9 cellular contexts compared by ENCODE assay signal in genomic region chr4:1204828-1205591, GRCh38. TPM values are rescaled to one million over a fixed set of nuclear protein-coding genes. Genes with fewer than 3 reads are reported as not detected.
DNase-seq lines count a peak whose midpoint lies in the region; ATAC-seq and TF ChIP-seq lines count a peak whose summit lies in the region.
"Had no signal": no experiment of that assay in that cellular context is flagged by ENCODE, and none has a peak within 500 bp of the region (broad histone marks: within the 10 kb centered on the region; RNA-seq: fewer than 3 reads in every experiment).

No MANE protein-coding gene starts in this region.

- no peaks in the 10 kb centered on the region for H3K79me2 ChIP-seq in hepatocyte
- H3K79me2 ChIP-seq in GM23248 (ENCODE audit: insufficient read depth): no peaks in the 10 kb centered on the region

- H3K9me2 ChIP-seq in hepatocyte (replicated peaks; ENCODE audit: insufficient read depth): no peaks in the 10 kb centered on the region
- H3K9me2 ChIP-seq in GM23248 (ENCODE audit: insufficient read depth): no peaks in the 10 kb centered on the region

- H3K4me3 ChIP-seq in GM06990 (replicated peaks; ENCODE audit: low read depth, low read length) (no peak overlapping the region), WERI-Rb-1 (ENCODE audit: low read depth, low read length) (no peak overlapping the region), hepatocyte (no peak overlapping the region), GM23248 (no peak overlapping the region)
- H3K4me3 ChIP-seq: heart right ventricle had no signal

- in situ Hi-C loops in GM23248 (cut with MboI): no loop called here

- no peaks in the 10 kb centered on the region for H3K27me3 ChIP-seq in GM06990 (replicated peaks; ENCODE audit: control insufficient read depth, insufficient read depth, low read length)
- no peaks in the 10 kb centered on the region for H3K27me3 ChIP-seq in WERI-Rb-1 (ENCODE audit: insufficient read depth, low read depth, severe bottlenecking)
- no peaks in the 10 kb centered on the region for H3K27me3 ChIP-seq in hepatocyte
- H3K27me3 ChIP-seq in GM23248 (replicated peaks; ENCODE audit: insufficient read depth): no peaks in the 10 kb centered on the region
- H3K27me3 ChIP-seq: heart right ventricle had no signal

- H3K4me1 ChIP-seq in hepatocyte (ENCODE audit: insufficient read depth): peaks cover 70% of the 10 kb centered on the region
- H3K4me1 ChIP-seq in GM23248 (ENCODE audit: insufficient read depth): peaks cover 29% of the 10 kb centered on the region

- H2AFZ ChIP-seq in hepatocyte: no peak overlapping the region
- H2AFZ ChIP-seq in GM23248: no peak overlapping the region

- TF ChIP-seq CTCF in GM06990 (IDR thresholded peaks at IDR 0.05; ENCODE audit: insufficient read depth, low read length, poor library complexity, severe bottlenecking) (no peak), WERI-Rb-1 (IDR thresholded peaks at IDR 0.05; ENCODE audit: low read depth, low read length) (no peak), hepatocyte (IDR thresholded peaks at IDR 0.05; ENCODE audit: poor library complexity) (no peak)

- no peaks in the 10 kb centered on the region for H3K9me3 ChIP-seq in WERI-Rb-1 (ENCODE audit: severe bottlenecking)
- no peaks in the 10 kb centered on the region for H3K9me3 ChIP-seq in hepatocyte (ENCODE audit: low read depth)
- H3K9me3 ChIP-seq in GM23248 (ENCODE audit: low read depth): no peaks in the 10 kb centered on the region
- H3K9me3 ChIP-seq: heart right ventricle had no signal

- no peaks in the 10 kb centered on the region for H3F3A ChIP-seq in GM23248 (ENCODE audit: insufficient read depth)

- H4K20me1 ChIP-seq in hepatocyte (ENCODE audit: insufficient read depth, poor library complexity, severe bottlenecking) (no peaks in the 10 kb centered on the region), GM23248 (ENCODE audit: insufficient read depth) (no peaks in the 10 kb centered on the region)

- ATAC-seq in sciatic nerve: no peak
- ATAC-seq in GM21528 (IDR thresholded peaks at IDR 0.05; ENCODE audit: low FRiP score, unreplicated experiment): no peak
- ATAC-seq: heart right ventricle had no signal

- H3K4me2 ChIP-seq in hepatocyte: no peak overlapping the region
- H3K4me2 ChIP-seq in GM23248 (ENCODE audit: unreplicated experiment): no peak overlapping the region

- no peak overlapping the region for H3K9ac ChIP-seq in GM23248

- H3K27ac ChIP-seq in WERI-Rb-1 (peak overlapping the region; percentile 44), hepatocyte (no peak overlapping the region), GM23248 (no peak overlapping the region)
- H3K27ac ChIP-seq: heart right ventricle had no signal

- H3K36me3 ChIP-seq in GM06990 (ENCODE audit: control insufficient read depth, insufficient read depth, low read length) (no peaks in the 10 kb centered on the region; the same call in 1 of the 2 replicates), WERI-Rb-1 (peaks cover 15% of the 10 kb centered on the region), hepatocyte (replicated peaks; ENCODE audit: insufficient read depth, low read depth) (no peaks in the 10 kb centered on the region), GM23248 (ENCODE audit: low read depth) (no peaks in the 10 kb centered on the region)
- H3K36me3 ChIP-seq: heart right ventricle had no signal

- WGBS in hepatocyte (ENCODE audit: low lambda C conversion rate, missing lambda C conversion rate): 83% methylated on average over 21 of the region's 25 CpGs
- WGBS in GM23248 (ENCODE audit: low coverage in 1 of 2, low lambda C conversion rate in 2 of 2, missing lambda C conversion rate in 2 of 2), 2 experiments: 70 to 72% methylated on average over 24 of the region's 25 CpGs

- intact Hi-C loops in sciatic nerve (cut with DNase I): no loop called here

- DNase-seq in GM06990 (ENCODE audit: extremely low read depth, insufficient read length) (peak; percentile 3), WERI-Rb-1 (peak; percentile 9), hepatocyte (ENCODE audit: low spot score) (peak; percentile 32), sciatic nerve (ENCODE audit: low spot score) (peak; percentile 52), SW480 (ENCODE audit: low spot score) (no peak), GM23248 (no peak)
- DNase-seq: NCI-H146 had no signal

RNA-seq across cellular contexts. Expression of gene SPON2, which starts 32.6 kb away (rescaled TPM):
- total RNA-seq in hepatocyte (308 and 403 TPM in 2 replicates), sciatic nerve (35.6 TPM)
- polyA plus RNA-seq in hepatocyte (1,210 and 1,380 TPM in 2 replicates), GM23248 (2016; fragmentation: Nextera tagmentation; extraction: Ambion mirVana) (5.3 and 5.7 TPM in 2 replicates)
- total RNA-seq in GM23248 (2014; rRNA removed; shearing (Covaris generic)): 3.4 and 6.2 TPM in 2 replicates

RNA-seq across cellular contexts. Expression of gene CTBP1, which starts 43.9 kb away (rescaled TPM):
- 129 and 169 TPM in 2 replicates for total RNA-seq in hepatocyte
- 147 and 179 TPM in 2 replicates for polyA plus RNA-seq in hepatocyte
- total RNA-seq in sciatic nerve: 143 TPM
- total RNA-seq in GM23248 (2014; rRNA removed; shearing (Covaris generic)): 160 and 270 TPM in 2 replicates
- polyA plus RNA-seq in GM23248 (2016; fragmentation: Nextera tagmentation; extraction: Ambion mirVana): 40.1 and 44.6 TPM in 2 replicates

Comparison
In these comparisons a context has a peak if more than half of its experiments do, and no peak if none do; other contexts are left out.
1. DNase-seq: peak in GM06990 (single experiment), WERI-Rb-1 (single experiment), hepatocyte (single experiment) and sciatic nerve (single experiment); none in SW480 (single experiment) and GM23248 (single experiment).